ENCODE assay signal across 16 cellular contexts in genomic region chr3:106022913-106023312, GRCh38.
DNase-seq lines count a peak whose midpoint lies in the region; TF ChIP-seq lines count a peak whose summit lies in the region.
"Had no signal": no experiment of that assay in that cellular context is flagged by ENCODE, and none has a peak within 500 bp of the region (broad histone marks: within the 10 kb centered on the region; RNA-seq: fewer than 3 reads in every experiment).

No MANE protein-coding gene starts in this region.

- in situ Hi-C loops in mammary epithelial cell (cut with MboI; ENCODE audit: low sequenced_read_pairs in 2 of 2), result no loop called here

- no peaks in the 10 kb centered on the region for H3K79me2 ChIP-seq in mammary epithelial cell (ENCODE audit: insufficient read depth, low read length)

- H3K4me1 Mint-ChIP-seq in MCF 10A (ENCODE audit: insufficient read depth, unreplicated experiment), result peaks cover 25% of the 10 kb centered on the region
- H3K4me1 Mint-ChIP-seq: CD8-positive, alpha-beta memory T cell; H9 had no signal

- no peaks in the 10 kb centered on the region for H4K20me1 ChIP-seq in mammary epithelial cell (ENCODE audit: insufficient read depth, low read length)
- H4K20me1 ChIP-seq: BLaER1 had no signal

- intact Hi-C loops in mammary epithelial cell (cut with micrococcal nuclease) (no loop called here), MCF 10A (cut with micrococcal nuclease) (no loop called here), esophagus muscularis mucosa (cut with DNase I) (no loop called here)

- H3K4me3 ChIP-seq in mammary epithelial cell (replicated peaks in 1 of 3; ENCODE audit: insufficient read depth in 1 of 3, low read depth in 2 of 3, low read length in 3 of 3) (no peak overlapping the region), esophagus muscularis mucosa (no peak overlapping the region)
- H3K4me3 ChIP-seq: BLaER1, K562 had no signal

- dilution Hi-C loops in mammary epithelial cell (cut with HindIII; ENCODE audit: low sequenced_read_pairs), result no loop called here

- H3K27ac ChIP-seq in mammary epithelial cell (ENCODE audit: insufficient read depth, low read depth, low read length), result no peak overlapping the region
- peak overlapping the region; percentile 74 for H3K27ac ChIP-seq in epithelial cell of prostate
- no peak overlapping the region for H3K27ac ChIP-seq in esophagus muscularis mucosa (replicated peaks in 1 of 4)
- H3K27ac ChIP-seq: 22Rv1, BLaER1, HL-60 had no signal

- BruUV-seq in mammary epithelial cell (replicated peaks; lab: Mats Ljungman, UMichigan), result no TSS peak
- no TSS peak for BruUV-seq in MCF 10A (replicated peaks; lab: Mats Ljungman, UMichigan)

- H3K4me3 Mint-ChIP-seq in MCF 10A (ENCODE audit: unreplicated experiment), result no peak overlapping the region
- H3K4me3 Mint-ChIP-seq: CD8-positive, alpha-beta memory T cell; H9; HFFc6 had no signal

- no peaks in the 10 kb centered on the region for H3K9me3 ChIP-seq in mammary epithelial cell (replicated peaks; ENCODE audit: insufficient read depth, low read length)
- no peaks in the 10 kb centered on the region for H3K9me3 ChIP-seq in esophagus muscularis mucosa
- H3K9me3 ChIP-seq: BLaER1 had no signal

- no peak overlapping the region for H3K9ac ChIP-seq in mammary epithelial cell (ENCODE audit: insufficient read depth, low read length)
- H3K9ac ChIP-seq: BLaER1 had no signal

- POLR2A ChIA-PET in MCF 10A (lab: Yijun Ruan, JAX), result interaction anchor here (0.6 to 2.2 kb wide), 4 partner anchors 9 to 559 kb away, joined by 3 to 8 read pairs (median 4); partner anchors contain the start of gene CBLB

- peaks cover 8% of the 10 kb centered on the region for H3K9me3 Mint-ChIP-seq in MCF 10A (ENCODE audit: unreplicated experiment)
- H3K9me3 Mint-ChIP-seq: H9, HFFc6 had no signal

- TF ChIP-seq EP300 in esophagus muscularis mucosa (IDR thresholded peaks at IDR 0.05), result no peak

- no peak overlapping the region for H3K27ac Mint-ChIP-seq in MCF 10A (ENCODE audit: low read depth, unreplicated experiment)
- H3K27ac Mint-ChIP-seq: CD8-positive, alpha-beta memory T cell; H9; HFFc6 had no signal

- TF ChIP-seq POLR2A in esophagus muscularis mucosa (IDR thresholded peaks at IDR 0.05; ENCODE audit: low read depth), result no peak

- no peak for TF ChIP-seq CTCF in mammary epithelial cell (conservative IDR thresholded peaks at IDR 0.05 in 1 of 2, IDR thresholded peaks at IDR 0.05 in 1 of 2; ENCODE audit: extremely low read depth in 1 of 2, insufficient read depth in 1 of 2, low read depth in 1 of 2, low read length in 2 of 2)
- no peak for TF ChIP-seq CTCF in MCF 10A (IDR thresholded peaks at IDR 0.05; ENCODE audit: unreplicated experiment)
- no peak for TF ChIP-seq CTCF in esophagus muscularis mucosa (IDR thresholded peaks at IDR 0.05)

- H3K36me3 ChIP-seq in mammary epithelial cell (ENCODE audit: insufficient read depth, low read length) (no peaks in the 10 kb centered on the region), esophagus muscularis mucosa (no peaks in the 10 kb centered on the region)
- H3K36me3 ChIP-seq: BLaER1 had no signal

- CTCF ChIA-PET in mammary epithelial cell (lab: Charles Lee; ENCODE audit: low non-redundant PET), result no interaction called here
- CTCF ChIA-PET in MCF 10A (lab: Yijun Ruan, JAX), result interaction anchor here (0.6 to 1.1 kb wide), 2 partner anchors 25 to 37 kb away, joined by 3 to 4 read pairs; no protein-coding TSS in a partner anchor

- no peak overlapping the region for H3K4me2 ChIP-seq in mammary epithelial cell (ENCODE audit: insufficient read depth, low read depth, low read length)
- H3K4me2 ChIP-seq: BLaER1 had no signal

- no peaks in the 10 kb centered on the region for H3K27me3 Mint-ChIP-seq in MCF 10A (ENCODE audit: insufficient read depth, unreplicated experiment)
- H3K27me3 Mint-ChIP-seq: CD8-positive, alpha-beta memory T cell had no signal

- DNase-seq in mammary epithelial cell (peak; percentile 44), MCF 10A (ENCODE audit: unreplicated experiment) (no peak), epithelial cell of prostate (ENCODE audit: low read depth, low spot score) (no peak), iris pigment epithelial cell (ENCODE audit: low read depth) (peak; percentile 23), esophagus muscularis mucosa (ENCODE audit: extremely low spot score) (no peak), NCI-H345 (lab: John Stamatoyannopoulos, UW) (no peak), OCI-M1 (lab: John Stamatoyannopoulos, UW) (no peak)
- DNase-seq: AML-193; CD8-positive, alpha-beta memory T cell; GOT3; H9; HFFc6 had no signal

- H3K27me3 ChIP-seq in mammary epithelial cell (ENCODE audit: insufficient read depth, low read length) (no peaks in the 10 kb centered on the region), esophagus muscularis mucosa (no peaks in the 10 kb centered on the region)
- H3K27me3 ChIP-seq: BLaER1 had no signal

- H3K4me1 ChIP-seq in mammary epithelial cell (ENCODE audit: insufficient read depth, low read length), result peaks cover 8% of the 10 kb centered on the region
- peaks cover 0 to 4% (median 0%) of the 10 kb centered on the region in 4 donors for H3K4me1 ChIP-seq in esophagus muscularis mucosa
- H3K4me1 ChIP-seq: BLaER1 had no signal

- WGBS in mammary epithelial cell (ENCODE audit: low coverage, missing lambda C conversion rate), result 87% methylated on average over 5 of the region's 5 CpGs
- WGBS in esophagus muscularis mucosa, result 80% methylated on average over 5 of the region's 5 CpGs

- no peaks in the 10 kb centered on the region for H3K36me3 Mint-ChIP-seq in MCF 10A (ENCODE audit: insufficient read depth, unreplicated experiment)

- H2AFZ ChIP-seq in mammary epithelial cell (ENCODE audit: low read depth, low read length), result no peak overlapping the region

Comparison
In these comparisons a context has a peak if more than half of its experiments do, and no peak if none do; other contexts are left out.
1. DNase-seq: peak in mammary epithelial cell (single experiment) and iris pigment epithelial cell (single experiment); none in MCF 10A (single experiment), epithelial cell of prostate (single experiment), esophagus muscularis mucosa (single experiment), NCI-H345 (single experiment) and OCI-M1 (single experiment).